ENCODE assay signal across 21 cellular contexts in the genomic region with DNA sequence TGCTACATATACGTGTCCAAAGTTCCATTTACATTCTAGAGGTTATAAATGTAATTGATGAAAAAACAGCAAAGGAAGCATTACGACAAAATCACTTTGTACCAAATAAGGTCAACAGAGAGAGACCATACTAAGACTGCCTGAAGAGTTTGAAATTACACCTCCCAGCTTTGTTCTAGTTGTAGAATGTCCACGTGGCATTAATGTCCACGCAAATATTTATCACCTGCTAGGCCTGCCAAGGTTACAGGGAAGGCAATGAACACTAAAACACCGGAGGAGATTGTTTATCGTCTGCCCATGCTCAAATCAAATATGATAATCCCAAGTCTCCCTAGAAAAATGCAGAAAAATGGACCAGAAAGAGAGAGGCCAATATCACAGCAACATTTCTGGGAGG. TPM values are rescaled to one million over a fixed set of nuclear protein-coding genes. Genes with fewer than 3 reads are reported as not detected.
DNase-seq lines count a peak whose midpoint lies in the region; ATAC-seq and TF ChIP-seq lines count a peak whose summit lies in the region.
"Had no signal": no experiment of that assay in that cellular context is flagged by ENCODE, and none has a peak within 500 bp of the region (broad histone marks: within the 10 kb centered on the region; RNA-seq: fewer than 3 reads in every experiment).

No MANE protein-coding gene starts in this region.

- intact Hi-C loops in psoas muscle (cut with DNase I) (loop anchor here in 1 of 2 donors (5.0 kb wide), 1 partner anchor 39 kb away; no protein-coding TSS in a partner anchor), breast epithelium (cut with DNase I; ENCODE audit: low total_unique reads) (no loop called here)

- DNase-seq in DMS153 (lab: John Stamatoyannopoulos, UW) (peak; percentile 6), DMS153 treated with DMSO at 0.1 percent for 48 hours (lab: John Stamatoyannopoulos, UW; ENCODE audit: unreplicated experiment) (no peak), left lobe of liver (ENCODE audit: low spot score) (no peak), psoas muscle (no peak), progenitor cell of endocrine pancreas (ENCODE audit: low spot score, unreplicated experiment) (no peak), breast epithelium (ENCODE audit: low spot score in 2 of 2) (no peak)
- DNase-seq: DMS 273 treated with DMSO at 0.1 percent for 48 hours; EL; GM23248; HCEC 1CT; NCI-H1105; NCI-H187; NCI-H226; NCI-H524; NK-92 treated with Interleukin-12 subunit alpha and Interleukin-12 subunit beta, amount 100 ng/mL, for 24 hours; Peyer's patch had no signal

- no peak overlapping the region for H3K27ac Mint-ChIP-seq in progenitor cell of endocrine pancreas

- H3K4me1 ChIP-seq in HEK293 (ENCODE audit: control insufficient read depth, insufficient read depth, low read length) (0 out of 2 replicates have a peak, but pooled peaks cover 12% of the 10 kb centered on the region), psoas muscle (peaks cover 78% of the 10 kb centered on the region), breast epithelium (no peaks in the 10 kb centered on the region)
- H3K4me1 ChIP-seq: SJSA1 had no signal

- H3K36me3 Mint-ChIP-seq in progenitor cell of endocrine pancreas (ENCODE audit: insufficient read depth) = peaks cover 5% of the 10 kb centered on the region

- no peak for TF ChIP-seq POLR2A in breast epithelium (IDR thresholded peaks at IDR 0.05)

- no peaks in the 10 kb centered on the region for H3K36me3 ChIP-seq in HEK293 (ENCODE audit: control insufficient read depth in 2 of 2, insufficient read depth in 1 of 2, low read length in 2 of 2)
- no peaks in the 10 kb centered on the region for H3K36me3 ChIP-seq in psoas muscle (ENCODE audit: insufficient read depth in 1 of 2, low read depth in 1 of 2)
- H3K36me3 ChIP-seq in breast epithelium = no peaks in the 10 kb centered on the region
- H3K36me3 ChIP-seq: Peyer's patch, SJSA1 had no signal

- H3K27ac ChIP-seq in HEK293 (ENCODE audit: extremely low read depth, low read depth, low read length) = 0 out of 2 replicates have a peak overlapping the region, but pooled peaks have one; percentile 16
- H3K27ac ChIP-seq in psoas muscle = peak overlapping the region; percentile 59
- H3K27ac ChIP-seq in breast epithelium = no peak overlapping the region
- H3K27ac ChIP-seq: 22Rv1, GM23248, Peyer's patch, SJSA1 had no signal

- H3K27me3 ChIP-seq in psoas muscle (ENCODE audit: insufficient read depth in 3 of 3, low read length in 2 of 3) (no peaks in the 10 kb centered on the region), breast epithelium (no peaks in the 10 kb centered on the region)
- H3K27me3 ChIP-seq: Peyer's patch, SJSA1 had no signal

- peaks cover 41% of the 10 kb centered on the region for H3K4me1 Mint-ChIP-seq in progenitor cell of endocrine pancreas (ENCODE audit: low read depth)

- H3K27me3 Mint-ChIP-seq in progenitor cell of endocrine pancreas = no peaks in the 10 kb centered on the region

- TF ChIP-seq CTCF in HEK293 (tag by site-specific recombination; IDR thresholded peaks at IDR 0.05) (no peak), psoas muscle (IDR thresholded peaks at IDR 0.05) (no peak), progenitor cell of endocrine pancreas (IDR thresholded peaks at IDR 0.05; ENCODE audit: unreplicated experiment) (no peak), breast epithelium (IDR thresholded peaks at IDR 0.05) (no peak)

- WGBS in psoas muscle, 3 donors = 18 to 36% (median 23%) methylated on average over 6 of the region's 6 CpGs

- H3K4me3 Mint-ChIP-seq in progenitor cell of endocrine pancreas (ENCODE audit: low read depth) = no peak overlapping the region

- H3K4me3 ChIP-seq in HEK293 (ENCODE audit: low read depth, low read length) (no peak overlapping the region), psoas muscle (peak overlapping the region; percentile 13), breast epithelium (no peak overlapping the region)
- H3K4me3 ChIP-seq: GM23248, Peyer's patch, SJSA1 had no signal

- POLR2A ChIA-PET in HEK293 (lab: Yijun Ruan, JAX) = no interaction called here

- H3K9me3 Mint-ChIP-seq in progenitor cell of endocrine pancreas (ENCODE audit: low read depth) = no peaks in the 10 kb centered on the region

- CTCF ChIA-PET in HEK293 (lab: Yijun Ruan, JAX) = interaction anchor here (1.3 kb wide), 1 partner anchor 117 kb away, joined by 3 read pairs; no protein-coding TSS in a partner anchor

- H3K9me3 ChIP-seq in HEK293 (ENCODE audit: control insufficient read depth, insufficient read depth, low read depth, low read length) (no peaks in the 10 kb centered on the region), psoas muscle (no peaks in the 10 kb centered on the region), breast epithelium (no peaks in the 10 kb centered on the region)
- H3K9me3 ChIP-seq: Peyer's patch, SJSA1 had no signal

- ATAC-seq in left lobe of liver = peak; percentile 59
- peak; percentile 53 to 77 (median 64) for ATAC-seq in psoas muscle
- ATAC-seq in GM19455 (IDR thresholded peaks at IDR 0.05; ENCODE audit: unreplicated experiment) = no peak
- ATAC-seq: GM12878 had no signal

TF ChIP-seq in HEK293, 187 proteins besides CTCF, POLR2A, EP300 and RAD21:
- TF ChIP-seq YY1 (tag by site-specific recombination; IDR thresholded peaks at IDR 0.05) = no peak
- no peak for TF ChIP-seq TSHZ1 (tag by site-specific recombination; IDR thresholded peaks at IDR 0.05; ENCODE audit: borderline replicate concordance)

RNA-seq across cellular contexts. Expression of gene RALGAPA2, which starts 6.2 kb away (rescaled TPM):
- total RNA-seq in left lobe of liver = 52.0 TPM
- total RNA-seq in psoas muscle = 10 to 100 TPM; 51.1 to 75.5 (median 71.4) TPM
- 10 to 100 TPM; 12.2 to 49.3 (median 24.1) TPM for polyA plus RNA-seq in psoas muscle
- 103 and 109 TPM in 2 replicates for total RNA-seq in progenitor cell of endocrine pancreas
- 10 to 100 TPM; 34.6 to 74.1 (median 46.0) TPM for total RNA-seq in breast epithelium

Comparison
In these comparisons a context has a peak if more than half of its experiments do, and no peak if none do; other contexts are left out.
1. H3K27ac ChIP-seq: peak in HEK293 (single experiment) and psoas muscle (single experiment); none in breast epithelium (0 of 2).